In the genomic region with DNA sequence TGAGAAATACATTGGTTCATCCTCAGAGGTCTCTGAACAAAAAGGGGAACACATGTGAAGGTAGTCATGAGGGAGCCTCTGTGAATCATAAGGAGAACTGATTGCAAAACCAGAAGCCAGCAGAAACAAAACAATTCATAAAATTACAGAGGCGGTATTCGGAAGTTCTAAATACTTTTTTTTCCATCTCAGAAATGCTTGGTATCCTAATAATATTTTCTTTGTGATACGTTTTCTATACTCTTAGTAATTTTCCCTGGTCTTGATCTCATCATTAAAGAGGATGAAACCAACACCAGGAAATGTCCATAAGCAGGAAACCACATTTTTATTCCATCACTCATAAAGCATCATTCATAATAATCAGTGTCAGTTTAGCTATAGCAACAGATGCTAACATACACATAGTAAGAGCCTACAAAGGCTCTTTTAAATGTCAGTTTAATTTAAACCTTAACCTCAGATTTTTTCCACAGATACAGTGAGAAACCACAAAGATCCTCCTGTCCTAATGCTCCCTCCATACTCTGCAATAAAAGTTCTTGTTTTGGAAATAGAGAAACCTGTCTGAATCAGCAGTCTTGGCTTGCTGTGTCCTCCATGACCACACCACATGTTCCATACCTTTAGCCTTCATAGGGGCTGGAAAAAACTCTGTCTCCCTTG, we compare ENCODE assay signal across 8 cellular contexts. TPM values are rescaled to one million over a fixed set of nuclear protein-coding genes. Genes with fewer than 3 reads are reported as not detected.
A peak's percentile ranks its signal among the peaks of the same experiment; 100 is the strongest.
DNase-seq lines count a peak whose midpoint lies in the region; ATAC-seq and TF ChIP-seq lines count a peak whose summit lies in the region.

No MANE protein-coding gene starts in this region.

- no peaks in the 10 kb centered on the region for H3K36me3 ChIP-seq in parathyroid adenoma (ENCODE audit: control insufficient read depth, insufficient read depth, low read length)

- H3K27me3 ChIP-seq in parathyroid adenoma (ENCODE audit: control insufficient read depth, insufficient read depth, low read length), result no peaks in the 10 kb centered on the region

- peak; percentile 87 for ATAC-seq in GM18502 (IDR thresholded peaks at IDR 0.05; ENCODE audit: poor library complexity, unreplicated experiment)
- ATAC-seq in HG02588 (IDR thresholded peaks at IDR 0.05; ENCODE audit: unreplicated experiment), result peak; percentile 84

- peaks cover 2% of the 10 kb centered on the region for H3K9me3 Mint-ChIP-seq in chondrocyte (ENCODE audit: low read depth)

- H3K9me3 ChIP-seq in parathyroid adenoma (ENCODE audit: control insufficient read depth, low read length), result no peaks in the 10 kb centered on the region

- H3K4me2 ChIP-seq in parathyroid adenoma (ENCODE audit: low read length), result peak overlapping the region; percentile 27

- peak overlapping the region; percentile 93 for H3K27ac Mint-ChIP-seq in chondrocyte (ENCODE audit: unreplicated experiment)

- H3K36me3 Mint-ChIP-seq in chondrocyte (ENCODE audit: low read depth), result no peaks in the 10 kb centered on the region

- no peak overlapping the region for H3K4me3 Mint-ChIP-seq in chondrocyte (ENCODE audit: unreplicated experiment)

- peak overlapping the region; percentile 91 for H3K27ac ChIP-seq in parathyroid adenoma

- peak overlapping the region; percentile 41 for H3K4me3 ChIP-seq in parathyroid adenoma (ENCODE audit: low read depth, low read length)

- H3K27me3 Mint-ChIP-seq in chondrocyte (ENCODE audit: low read depth), result no peaks in the 10 kb centered on the region

- H2AFZ ChIP-seq in parathyroid adenoma, result no peak overlapping the region

- H3K79me2 ChIP-seq in parathyroid adenoma, result peaks cover 37% of the 10 kb centered on the region

- no peak for TF ChIP-seq CTCF in chondrocyte (IDR thresholded peaks at IDR 0.05)
- TF ChIP-seq CTCF in parathyroid adenoma (IDR thresholded peaks at IDR 0.05), result no peak

- no peak overlapping the region for H3K9ac ChIP-seq in parathyroid adenoma

- DNase-seq in OCI-M1 (lab: John Stamatoyannopoulos, UW) (peak; percentile 63), chondrocyte (ENCODE audit: low spot score) (no peak), NCI-H748 (lab: John Stamatoyannopoulos, UW; ENCODE audit: unreplicated experiment) (no peak), inferior parietal cortex (ENCODE audit: extremely low spot score) (no peak)
- no peak for DNase-seq in activated CD8-positive, alpha-beta memory T cell treated with anti-CD3 and anti-CD28 coated beads, Interleukin-2, amount 50 U/mL, for 4 hours

- H3K4me1 Mint-ChIP-seq in chondrocyte (ENCODE audit: low read depth), result peaks cover 20% of the 10 kb centered on the region

- peaks cover 33% of the 10 kb centered on the region for H3K4me1 ChIP-seq in parathyroid adenoma

RNA-seq across cellular contexts. Expression of a gene that starts 29.2 kb away (rescaled TPM):
- 91.0 to 128 TPM (median 102 TPM) in 3 replicates for total RNA-seq in chondrocyte
